19 cellular contexts compared by ENCODE assay signal in genomic region chr20:49409302-49409969, GRCh38.
A peak's percentile ranks its signal among the peaks of the same experiment; 100 is the strongest.
DNase-seq lines count a peak whose midpoint lies in the region; ATAC-seq, FAIRE-seq and TF ChIP-seq lines count a peak whose summit lies in the region.
"Had no signal": no experiment of that assay in that cellular context is flagged by ENCODE, and none has a peak within 500 bp of the region (broad histone marks: within the 10 kb centered on the region; RNA-seq: fewer than 3 reads in every experiment).

No MANE protein-coding gene starts in this region.

- no peak overlapping the region for H2BK20ac ChIP-seq in H1 (ENCODE audit: low read length)

- POLR2A ChIA-PET in H1 (lab: Charles Lee; ENCODE audit: partially characterized antibody) = no interaction called here

- DNase-seq in H1 (ENCODE audit: low read depth in 1 of 2, low spot score in 2 of 2) = no peak
- DNase-seq in posterior vena cava (ENCODE audit: low spot score) = peak; percentile 69
- DNase-seq in AML-193 (lab: John Stamatoyannopoulos, UW) = no peak
- DNase-seq in Peyer's patch = no peak
- DNase-seq: ACHN; Caco-2; CD4-positive, alpha-beta T cell; GM23248 had no signal

- no peak for TF ChIP-seq RAD21 in H1 (IDR thresholded peaks at IDR 0.05 in 1 of 2, conservative IDR thresholded peaks at IDR 0.05 in 1 of 2; ENCODE audit: low read depth in 2 of 2, low read length in 2 of 2)

- no peaks in the 10 kb centered on the region for H3K79me2 ChIP-seq in H1 (ENCODE audit: control insufficient read depth in 1 of 2, insufficient read depth in 2 of 2, low read length in 2 of 2)

- TF ChIP-seq POLR2A in H1 (IDR thresholded peaks at IDR 0.05; ENCODE audit: control extremely low read depth in 1 of 2, low read depth in 2 of 2, low read length in 2 of 2) = no peak
- TF ChIP-seq POLR2A in Peyer's patch (IDR thresholded peaks at IDR 0.05) = no peak

- no peak overlapping the region for H3K4me2 ChIP-seq in H1 (ENCODE audit: insufficient read depth in 1 of 2, low read depth in 2 of 2, low read length in 2 of 2)

- no peak overlapping the region for H2BK120ac ChIP-seq in H1 (replicated peaks; ENCODE audit: low read depth, low read length)

- TF ChIP-seq CTCF in H1 (IDR thresholded peaks at IDR 0.05; ENCODE audit: control extremely low read depth in 1 of 3, insufficient read depth in 1 of 3, low read depth in 1 of 3, low read length in 3 of 3) (no peak), Peyer's patch (IDR thresholded peaks at IDR 0.05) (no peak)

- 85% methylated on average over 13 of the region's 13 CpGs; no CpG with 5 or more reads in 1 of the 2 experiments for WGBS in H1 (ENCODE audit: extremely low coverage in 1 of 2, insufficient coverage in 1 of 2, insufficient read length in 1 of 2, insufficient replicate concordance in 2 of 2, low coverage in 1 of 2, low lambda C conversion rate in 2 of 2, missing lambda C conversion rate in 1 of 2), 2 experiments

- H3K27ac ChIP-seq in H1 (ENCODE audit: low read depth, low read length) = no peak overlapping the region
- H3K27ac ChIP-seq in layer of hippocampus (ENCODE audit: low read depth, low read length) = peak overlapping the region; percentile 4
- no peak overlapping the region for H3K27ac ChIP-seq in Peyer's patch
- H3K27ac ChIP-seq: C4-2B, GM23248, HL-60 had no signal

- intact Hi-C loops in posterior vena cava (cut with DNase I) = no loop called here

- no peak overlapping the region for H2BK15ac ChIP-seq in H1 (ENCODE audit: low read length)

- no peak overlapping the region for H4K91ac ChIP-seq in H1 (replicated peaks; ENCODE audit: insufficient read length, low read length)

- ATAC-seq in GM18519 (IDR thresholded peaks at IDR 0.05; ENCODE audit: low FRiP score, unreplicated experiment) (no peak), HG03159 (IDR thresholded peaks at IDR 0.05; ENCODE audit: unreplicated experiment) (no peak)
- ATAC-seq: HCT116 had no signal

- H3K18ac ChIP-seq in H1 (ENCODE audit: extremely low read depth, low read length) = no peak overlapping the region

- H2BK12ac ChIP-seq in H1 (ENCODE audit: low read depth, low read length) = no peak overlapping the region

- H3K9me3 ChIP-seq in H1 (ENCODE audit: insufficient read depth in 2 of 2, low read depth in 1 of 2, low read length in 1 of 2) = no peaks in the 10 kb centered on the region
- H3K9me3 ChIP-seq in Peyer's patch = no peaks in the 10 kb centered on the region
- H3K9me3 ChIP-seq: Caco-2 had no signal

- CTCF ChIA-PET in H1 (lab: Charles Lee; ENCODE audit: partially characterized antibody) = interaction anchor here (0.6 to 1.4 kb wide), 6 partner anchors 13 to 124 kb away, joined by 3 to 5 read pairs (median 4); no protein-coding TSS in a partner anchor

- no peak for FAIRE-seq in H1 (lab: Jason Lieb, UNC)
- FAIRE-seq: A204.1, D721Med, G401.6, GM12891, H54 had no signal

- H2BK5ac ChIP-seq in H1 (ENCODE audit: low read depth, low read length) = no peak overlapping the region

- no peak for TF ChIP-seq EP300 in H1 (IDR thresholded peaks at IDR 0.05; ENCODE audit: borderline replicate concordance in 1 of 2, low read depth in 2 of 2, low read length in 2 of 2)

- no peaks in the 10 kb centered on the region for H3K27me3 ChIP-seq in H1 (replicated peaks in 1 of 4; ENCODE audit: control insufficient read depth in 3 of 4, extremely low read depth in 1 of 4, insufficient read depth in 3 of 4, low read length in 3 of 4)
- H3K27me3 ChIP-seq in layer of hippocampus (ENCODE audit: control insufficient read depth, insufficient read depth, low read length) = no peaks in the 10 kb centered on the region
- no peaks in the 10 kb centered on the region for H3K27me3 ChIP-seq in Peyer's patch

- H4K8ac ChIP-seq in H1 (ENCODE audit: extremely low read depth, insufficient read depth, low read length) = no peak overlapping the region

- H3K23ac ChIP-seq in H1 (ENCODE audit: insufficient read length) = no peak overlapping the region

- no peak overlapping the region for H4K5ac ChIP-seq in H1 (ENCODE audit: insufficient read length, low read depth, low read length)

- no peak overlapping the region for H2AFZ ChIP-seq in H1 (ENCODE audit: low read length)
- H2AFZ ChIP-seq: GM23248 had no signal

- H3K36me3 ChIP-seq in H1 (ENCODE audit: control insufficient read depth in 2 of 4, insufficient read depth in 4 of 4, low read length in 3 of 4) (no peaks in the 10 kb centered on the region), Peyer's patch (no peaks in the 10 kb centered on the region)

- no peaks in the 10 kb centered on the region for H3K79me1 ChIP-seq in H1 (ENCODE audit: low read depth, low read length)

- no peak overlapping the region for H3K14ac ChIP-seq in H1 (ENCODE audit: insufficient read length)

- H3K4me3 ChIP-seq in H1 (ENCODE audit: extremely low read depth in 1 of 4, insufficient read depth in 2 of 4, low read depth in 3 of 4, low read length in 4 of 4) = no peak overlapping the region
- no peak overlapping the region for H3K4me3 ChIP-seq in Peyer's patch
- H3K4me3 ChIP-seq: GM23248 had no signal

- no peak overlapping the region for H3K4ac ChIP-seq in H1 (replicated peaks; ENCODE audit: insufficient read length, low read depth, low read length)

- no peaks in the 10 kb centered on the region for H3K4me1 ChIP-seq in H1 (replicated peaks in 1 of 4; ENCODE audit: control insufficient read depth in 3 of 4, insufficient read depth in 4 of 4, low read length in 3 of 4)
- H3K4me1 ChIP-seq in Peyer's patch = no peaks in the 10 kb centered on the region
- H3K4me1 ChIP-seq: Caco-2 had no signal

- H3K56ac ChIP-seq in H1 (replicated peaks; ENCODE audit: insufficient read length, low read depth, low read length) = no peak overlapping the region

- H3K9ac ChIP-seq in H1 (replicated peaks in 1 of 4; ENCODE audit: extremely low read depth in 1 of 4, low read depth in 3 of 4, low read length in 3 of 4) = no peak overlapping the region
- H3K9ac ChIP-seq: GM23248 had no signal

- no peaks in the 10 kb centered on the region for H3K23me2 ChIP-seq in H1 (ENCODE audit: low read depth, low read length)

- 0 out of 2 replicates have a peak overlapping the region, but pooled peaks have one; percentile 33 for H2AK5ac ChIP-seq in H1 (ENCODE audit: low read depth, low read length)

- H4K20me1 ChIP-seq in H1 (replicated peaks in 1 of 2; ENCODE audit: control insufficient read depth in 1 of 2, insufficient read depth in 2 of 2, low read length in 2 of 2) = no peaks in the 10 kb centered on the region

TF ChIP-seq in H1, 55 proteins besides CTCF, POLR2A, EP300 and RAD21:
- TF ChIP-seq RBBP5 (IDR thresholded peaks at IDR 0.05; ENCODE audit: borderline replicate concordance, low read depth, low read length) (no peak), TCF12 (IDR thresholded peaks at IDR 0.05; ENCODE audit: low read depth, low read length) (no peak), SRF (IDR thresholded peaks at IDR 0.05; ENCODE audit: low read depth, low read length) (no peak), KDM1A (IDR thresholded peaks at IDR 0.05; ENCODE audit: borderline replicate concordance, low read length) (no peak), SUZ12 (IDR thresholded peaks at IDR 0.05; ENCODE audit: low read length) (no peak), EGR1 (IDR thresholded peaks at IDR 0.05; ENCODE audit: borderline replicate concordance, low read depth, low read length) (no peak), BACH1 (IDR thresholded peaks at IDR 0.05; ENCODE audit: low read length) (no peak), EZH2 (IDR thresholded peaks at IDR 0.05; ENCODE audit: low read depth, low read length, severe bottlenecking) (no peak)
